Comparison of ENCODE assay signal across 33 cellular contexts in genomic region chr3:2547049-2547448, GRCh38.
"Had no signal": no experiment of that assay in that cellular context is flagged by ENCODE, and none has a peak within 500 bp of the region (broad histone marks: within the 10 kb centered on the region; RNA-seq: fewer than 3 reads in every experiment).

No MANE protein-coding gene starts in this region.

- DNase-seq: activated effector memory CD4-positive, alpha-beta T cell treated with anti-CD3 and anti-CD28 coated beads, Interleukin-2, amount 50 U/mL, for 16 hours; activated effector memory CD4-positive, alpha-beta T cell treated with Interleukin-2 at 50 U/mL for 16 hours; activated gamma-delta T cell; activated gamma-delta T cell treated with Interleukin-2 at 50 U/mL for 16 hours; activated naive CD4-positive, alpha-beta T cell; activated naive CD4-positive, alpha-beta T cell treated with anti-CD3 and anti-CD28 coated beads for 36 hours; activated naive CD4-positive, alpha-beta T cell treated with anti-CD3 and anti-CD28 coated beads, Interleukin-2, amount 10 ng/mL, durations not matched to agents 7 days and 5 days; activated naive CD4-positive, alpha-beta T cell treated with anti-CD3 and anti-CD28 coated beads, Interleukin-2, amount 50 U/mL, for 16 hours; activated naive CD4-positive, alpha-beta T cell treated with Interleukin-2 at 50 U/mL for 16 hours; activated naive CD8-positive, alpha-beta T cell treated with anti-CD3 and anti-CD28 coated beads for 36 hours; activated naive CD8-positive, alpha-beta T cell treated with anti-CD3 and anti-CD28 coated beads, Interleukin-2, amount 10 ng/mL, durations not matched to agents 7 days and 5 days; activated naive CD8-positive, alpha-beta T cell treated with anti-CD3 and anti-CD28 coated beads, Interleukin-2, amount 50 U/mL, for 24 hours; activated T-cell treated with anti-CD3 and anti-CD28 coated beads, Interleukin-2, amount 50 U/mL, for 4 hours; activated T-cell treated with anti-CD3 and anti-CD28 coated beads, Interleukin-2, amount 50 U/mL, for 48 hours; activated T-cell treated with anti-CD3 and anti-CD28 coated beads, Interleukin-2, amount 50 U/mL, for 72 hours; adrenal gland; amniotic stem cell; amygdala; anterior cingulate cortex; aorta; body of pancreas; brain microvascular endothelial cell; caudate nucleus; central memory CD4-positive, alpha-beta T cell; cerebellar nuclear complex had no signal

- H3K36me3 ChIP-seq: adrenal gland, ascending aorta, brain microvascular endothelial cell, breast epithelium, cardiac muscle cell had no signal

- FAIRE-seq: astrocyte, bronchial epithelial cell, colon had no signal

- H3K27ac ChIP-seq: adrenal gland, ascending aorta, body of pancreas, brain microvascular endothelial cell, breast epithelium, cardiac muscle cell had no signal

- H3K4me3 ChIP-seq: adrenal gland, ascending aorta, body of pancreas, breast epithelium, cardiac muscle cell had no signal

- ATAC-seq: activated naive CD4-positive, alpha-beta T cell treated with anti-CD3 and anti-CD28 coated beads, Interleukin-2, amount 50 U/mL, for 72 hours; activated naive CD8-positive, alpha-beta T cell treated with anti-CD3 and anti-CD28 coated beads, Interleukin-2, amount 50 U/mL, for 24 hours; activated T-cell treated with anti-CD3 and anti-CD28 coated beads, Interleukin-2, amount 50 U/mL, for 4 hours; activated T-cell treated with anti-CD3 and anti-CD28 coated beads, Interleukin-2, amount 50 U/mL, for 72 hours; activated T-helper 17 cell treated with anti-CD3 and anti-CD28 coated beads, Interleukin-2, amount 50 U/mL, for 72 hours; body of pancreas had no signal

- H3K4me1 ChIP-seq: adrenal gland, ascending aorta, body of pancreas, breast epithelium had no signal

- H3K9me3 ChIP-seq: adrenal gland, ascending aorta, body of pancreas had no signal
